1 cellular context compared by ENCODE assay signal in genomic region chr6:53906842-53907241, GRCh38.
A peak's percentile ranks its signal among the peaks of the same experiment; 100 is the strongest.
TF ChIP-seq lines count a peak whose summit lies in the region.

No MANE protein-coding gene starts in this region.

TF ChIP-seq in HepG2, 621 proteins besides CTCF, POLR2A, EP300 and RAD21:
- TF ChIP-seq CEBPB (IDR thresholded peaks at IDR 0.05; ENCODE audit: borderline replicate concordance, low read depth, low read length) (peak; percentile 11; the same call in 1 of the 2 replicates), CEBPG (CRISPR knock-in tag; IDR thresholded peaks at IDR 0.05) (peak; percentile 17; the same call in 1 of the 2 replicates), SRSF4 (IDR thresholded peaks at IDR 0.05; ENCODE audit: low read depth, low read length, poor library complexity, severe bottlenecking) (no peak), TBL1XR1 (IDR thresholded peaks at IDR 0.05; ENCODE audit: borderline replicate concordance, low read length, partially characterized antibody) (no peak)
